Comparison of ENCODE assay signal across 8 cellular contexts in the genomic region with DNA sequence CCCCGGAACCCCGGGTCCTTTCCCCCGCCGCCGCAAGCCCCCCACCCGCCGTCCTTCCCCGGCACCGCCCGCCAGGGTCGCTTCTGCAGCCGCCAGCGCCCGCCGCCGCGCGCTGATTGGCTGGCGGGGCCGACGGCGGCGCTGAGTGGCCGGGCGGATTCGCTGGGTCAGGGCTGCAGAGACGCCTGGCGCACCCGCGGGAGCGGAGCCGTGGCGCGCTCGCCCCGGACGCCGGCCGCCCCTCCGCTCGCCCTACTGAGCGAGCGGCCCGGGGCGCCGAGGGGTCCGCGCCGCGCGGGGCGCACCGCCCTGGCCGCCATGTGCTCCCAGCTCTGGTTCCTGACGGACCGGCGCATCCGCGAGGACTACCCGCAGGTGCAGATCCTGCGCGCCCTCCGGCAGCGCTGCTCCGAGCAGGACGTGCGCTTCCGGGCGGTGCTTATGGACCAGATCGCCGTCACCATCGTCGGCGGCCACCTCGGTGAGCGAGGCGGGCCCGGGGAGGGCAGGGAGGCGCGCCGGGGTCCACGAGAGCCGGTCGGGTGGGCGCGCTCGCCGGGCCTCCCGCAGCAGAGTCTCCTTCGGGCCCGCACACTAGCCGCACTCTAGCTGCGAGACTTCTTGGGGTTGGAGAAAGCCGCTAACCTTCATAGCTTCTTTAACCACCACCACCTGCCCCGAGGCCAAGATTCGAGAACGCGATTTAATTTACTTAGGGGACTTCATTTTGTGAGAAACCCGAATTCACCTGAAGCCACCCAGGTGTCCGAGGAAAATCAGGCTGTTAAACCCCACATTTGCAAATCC. TPM values are rescaled to one million over a fixed set of nuclear protein-coding genes. Genes with fewer than 3 reads are reported as not detected.
DNase-seq lines count a peak whose midpoint lies in the region; ATAC-seq, FAIRE-seq and TF ChIP-seq lines count a peak whose summit lies in the region.

A gene with protein sequence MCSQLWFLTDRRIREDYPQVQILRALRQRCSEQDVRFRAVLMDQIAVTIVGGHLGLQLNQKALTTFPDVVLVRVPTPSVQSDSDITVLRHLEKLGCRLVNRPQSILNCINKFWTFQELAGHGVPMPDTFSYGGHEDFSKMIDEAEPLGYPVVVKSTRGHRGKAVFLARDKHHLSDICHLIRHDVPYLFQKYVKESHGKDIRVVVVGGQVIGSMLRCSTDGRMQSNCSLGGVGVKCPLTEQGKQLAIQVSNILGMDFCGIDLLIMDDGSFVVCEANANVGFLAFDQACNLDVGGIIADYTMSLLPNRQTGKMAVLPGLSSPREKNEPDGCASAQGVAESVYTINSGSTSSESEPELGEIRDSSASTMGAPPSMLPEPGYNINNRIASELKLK (plus strand): TSS at position 176 of the 807 bp plus-strand sequence. CDS start 143 bp downstream, at position 319.

- H3K4me3 Mint-ChIP-seq in astrocyte (ENCODE audit: unreplicated experiment): peak within 1 kb of the TSS; percentile 87

- H3K9me3 Mint-ChIP-seq in astrocyte (ENCODE audit: unreplicated experiment): no peaks in the 10 kb centered on the region

- no peak for FAIRE-seq in astrocyte (lab: Jason Lieb, UNC)

- H3K27me3 ChIP-seq in astrocyte (ENCODE audit: insufficient read depth, low read length) (peaks cover 28% of the 10 kb centered on the region), iPS-15b (ENCODE audit: control insufficient read depth, insufficient read depth, low read length) (peaks cover 17% of the 10 kb centered on the region)

- H3K4me1 Mint-ChIP-seq in astrocyte (ENCODE audit: low read depth, unreplicated experiment): no peaks in the 10 kb centered on the region

- H3K27ac ChIP-seq in astrocyte (ENCODE audit: low read depth, low read length): no peak within 1 kb of the TSS

- peak; percentile 92 for ATAC-seq in GM21390 (IDR thresholded peaks at IDR 0.05; ENCODE audit: unreplicated experiment)

- peak within 1 kb of the TSS; percentile 37 for H3K4me3 ChIP-seq in astrocyte (ENCODE audit: insufficient read depth, low read depth, low read length)
- H3K4me3 ChIP-seq in iPS-15b (ENCODE audit: low read depth, low read length): peak within 1 kb of the TSS; percentile 87
- H3K4me3 ChIP-seq in skeletal muscle cell (ENCODE audit: low read depth, low read length): peak within 1 kb of the TSS; percentile 40

- H3K27me3 Mint-ChIP-seq in astrocyte (ENCODE audit: low read depth, unreplicated experiment): peaks cover 48% of the 10 kb centered on the region

- no peaks in the 10 kb centered on the region for H3K79me2 ChIP-seq in astrocyte (ENCODE audit: insufficient read depth, low read length)

- H3K36me3 ChIP-seq in astrocyte (ENCODE audit: insufficient read depth, low read length) (no peaks in the 10 kb centered on the region), iPS-15b (ENCODE audit: control insufficient read depth, insufficient read depth, low read length) (no peaks in the 10 kb centered on the region)

- DNase-seq in DMS53 treated with DMSO at 0.1 percent for 48 hours (lab: John Stamatoyannopoulos, UW; ENCODE audit: unreplicated experiment) (peak; percentile 47), HuH-7 (ENCODE audit: low spot score) (peak; percentile 82), SK-N-DZ (ENCODE audit: low spot score) (peak; percentile 66), astrocyte (ENCODE audit: low read depth) (no peak), skeletal muscle cell (ENCODE audit: low read depth) (no peak), foreskin melanocyte (no peak)

- no peaks in the 10 kb centered on the region for H4K20me1 ChIP-seq in astrocyte (ENCODE audit: insufficient read depth, low read length)

- no peak within 1 kb of the TSS for H3K9ac ChIP-seq in astrocyte (ENCODE audit: low read length)
- H3K9ac ChIP-seq in iPS-15b (ENCODE audit: low read depth, low read length): no peak within 1 kb of the TSS

- H3K27ac Mint-ChIP-seq in astrocyte (ENCODE audit: unreplicated experiment): no peak within 1 kb of the TSS

- peaks cover 4% of the 10 kb centered on the region for H3K4me1 ChIP-seq in astrocyte (ENCODE audit: insufficient read depth, low read length)
- peaks cover 6% of the 10 kb centered on the region for H3K4me1 ChIP-seq in iPS-15b (ENCODE audit: control insufficient read depth, insufficient read depth, low read length)

- no peak for TF ChIP-seq CTCF in astrocyte (IDR thresholded peaks at IDR 0.05; ENCODE audit: insufficient read depth, low read depth, low read length)

- H2AFZ ChIP-seq in astrocyte (ENCODE audit: low read depth, low read length): peak within 1 kb of the TSS; percentile 77

- peak within 1 kb of the TSS; percentile 87 for H3K4me2 ChIP-seq in astrocyte (ENCODE audit: low read length)

- H3K9me3 ChIP-seq in astrocyte (ENCODE audit: insufficient read depth, low read depth, low read length): no peaks in the 10 kb centered on the region
- no peaks in the 10 kb centered on the region for H3K9me3 ChIP-seq in iPS-15b (ENCODE audit: control insufficient read depth, insufficient read depth, low read length)

- peaks cover 3% of the 10 kb centered on the region for H3K36me3 Mint-ChIP-seq in astrocyte (ENCODE audit: low read depth, unreplicated experiment)

RNA-seq across cellular contexts. Expression of the gene that starts here (rescaled TPM):
- 3.1 and 3.5 TPM in 2 replicates for polyA plus RNA-seq in SK-N-DZ (2014; cell fraction: cytosol; rRNA removed)
- polyA plus RNA-seq in SK-N-DZ (2014; cell fraction: nucleus; rRNA removed): 1.5 and 2.6 TPM in 2 replicates
- total RNA-seq in astrocyte: 0.12 and 0.20 TPM in 2 replicates

Comparison
In these comparisons a context has a peak if more than half of its experiments do, and no peak if none do; other contexts are left out.
1. DNase-seq: peak in DMS53 treated with DMSO at 0.1 percent for 48 hours (single experiment), HuH-7 (single experiment) and SK-N-DZ (single experiment); none in astrocyte (single experiment), skeletal muscle cell (single experiment) and foreskin melanocyte (single experiment).
2. H3K4me3 ChIP-seq: peak in every context shown above with its lines; median percentile 87 in iPS-15b; 40 in skeletal muscle cell; 37 in astrocyte.